3 cellular contexts compared by ENCODE assay signal in the genomic region with DNA sequence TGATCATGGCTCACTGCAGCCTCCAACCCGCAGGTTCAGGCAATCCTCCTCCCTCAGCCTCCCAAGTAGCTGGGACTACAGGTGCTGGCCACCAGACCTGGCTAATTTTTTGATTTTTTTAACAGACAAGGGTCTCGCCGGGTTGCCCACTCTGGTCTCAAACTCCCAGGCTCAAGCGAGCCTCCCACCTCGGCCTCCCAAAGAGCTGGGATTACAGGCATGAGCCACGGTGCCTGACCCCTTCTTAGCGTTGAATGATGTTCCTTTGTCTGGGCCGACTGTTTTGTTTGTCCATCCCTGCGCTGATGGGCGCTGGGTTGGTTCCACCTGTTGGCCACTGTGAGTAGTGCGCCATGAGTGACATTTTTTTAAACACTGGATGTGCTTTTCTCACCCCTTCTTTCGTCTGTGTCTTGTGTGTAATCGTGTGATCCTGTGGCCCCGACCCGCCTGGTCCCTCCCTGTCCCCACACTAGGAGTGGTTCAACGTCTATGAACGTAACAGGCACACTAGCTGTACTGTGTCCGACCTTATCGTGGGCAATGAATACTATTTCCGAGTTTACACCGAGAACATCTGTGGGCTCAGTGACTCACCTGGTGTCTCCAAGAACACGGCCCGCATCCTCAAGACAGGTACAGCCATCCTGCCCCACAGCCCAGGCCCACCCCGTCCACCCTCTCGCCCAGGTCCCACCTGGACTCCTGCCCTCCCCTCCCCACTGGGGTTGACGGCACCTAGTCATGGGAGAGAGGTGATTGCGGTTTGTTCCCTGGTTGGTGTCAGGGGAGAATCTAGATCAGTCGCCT.
TF ChIP-seq lines count a peak whose summit lies in the region.

No MANE protein-coding gene starts in this region.

TF ChIP-seq in A549, 52 proteins besides CTCF, POLR2A, EP300 and RAD21:
- TF ChIP-seq CEBPB (IDR thresholded peaks at IDR 0.05) (no peak), RFX5 (IDR thresholded peaks at IDR 0.05) (peak; percentile 53; the same call in 1 of the 2 replicates), NR3C1 (IDR thresholded peaks at IDR 0.05) (no peak), SMC3 (IDR thresholded peaks at IDR 0.05) (peak; percentile 85)
- TF ChIP-seq, protein P1, sequence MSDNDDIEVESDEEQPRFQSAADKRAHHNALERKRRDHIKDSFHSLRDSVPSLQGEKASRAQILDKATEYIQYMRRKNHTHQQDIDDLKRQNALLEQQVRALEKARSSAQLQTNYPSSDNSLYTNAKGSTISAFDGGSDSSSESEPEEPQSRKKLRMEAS (IDR thresholded peaks at IDR 0.05): peak; percentile 5; the same call in 1 of the 2 replicates

TF ChIP-seq in GM12891, 5 proteins besides CTCF, POLR2A, EP300 and RAD21:
- TF ChIP-seq POU2F2 (IDR thresholded peaks at IDR 0.05; ENCODE audit: low read depth, low read length): no peak
- no peak for TF ChIP-seq PAX5 (IDR thresholded peaks at IDR 0.05; ENCODE audit: insufficient read depth, low read length, severe bottlenecking)
- no peak for TF ChIP-seq POLR2AphosphoS5 (IDR thresholded peaks at IDR 0.05; ENCODE audit: low read depth, low read length)
- TF ChIP-seq TAF1 (IDR thresholded peaks at IDR 0.05; ENCODE audit: low read depth, low read length): no peak
- no peak for TF ChIP-seq SPI1 (IDR thresholded peaks at IDR 0.05; ENCODE audit: low read depth, low read length)

TF ChIP-seq in SK-N-SH treated with all-trans-retinoic acid at 6 μM for 48 hours, 23 proteins besides CTCF, POLR2A, EP300 and RAD21:
- TF ChIP-seq CSRNP3 (CRISPR knock-in tag; IDR thresholded peaks at IDR 0.05) (no peak), ZNF565 (CRISPR knock-in tag; conservative IDR thresholded peaks at IDR 0.05; ENCODE audit: low read depth) (no peak), CREB5 (CRISPR knock-in tag; IDR thresholded peaks at IDR 0.05; ENCODE audit: low read depth) (no peak), TOX (CRISPR knock-in tag; IDR thresholded peaks at IDR 0.05; ENCODE audit: borderline replicate concordance) (no peak), TSHZ2 (CRISPR knock-in tag; IDR thresholded peaks at IDR 0.05) (no peak), GLIS3 (CRISPR knock-in tag; IDR thresholded peaks at IDR 0.05) (no peak), POU6F1 (CRISPR knock-in tag; IDR thresholded peaks at IDR 0.05; ENCODE audit: borderline replicate concordance, low read depth) (no peak), PPARA (CRISPR knock-in tag; IDR thresholded peaks at IDR 0.05; ENCODE audit: borderline replicate concordance) (no peak), ZC3H10 (CRISPR knock-in tag; IDR thresholded peaks at IDR 0.05) (no peak), CSDC2 (CRISPR knock-in tag; IDR thresholded peaks at IDR 0.05) (no peak), ZNF8 (CRISPR knock-in tag; IDR thresholded peaks at IDR 0.05) (no peak)
- TF ChIP-seq, protein P2, sequence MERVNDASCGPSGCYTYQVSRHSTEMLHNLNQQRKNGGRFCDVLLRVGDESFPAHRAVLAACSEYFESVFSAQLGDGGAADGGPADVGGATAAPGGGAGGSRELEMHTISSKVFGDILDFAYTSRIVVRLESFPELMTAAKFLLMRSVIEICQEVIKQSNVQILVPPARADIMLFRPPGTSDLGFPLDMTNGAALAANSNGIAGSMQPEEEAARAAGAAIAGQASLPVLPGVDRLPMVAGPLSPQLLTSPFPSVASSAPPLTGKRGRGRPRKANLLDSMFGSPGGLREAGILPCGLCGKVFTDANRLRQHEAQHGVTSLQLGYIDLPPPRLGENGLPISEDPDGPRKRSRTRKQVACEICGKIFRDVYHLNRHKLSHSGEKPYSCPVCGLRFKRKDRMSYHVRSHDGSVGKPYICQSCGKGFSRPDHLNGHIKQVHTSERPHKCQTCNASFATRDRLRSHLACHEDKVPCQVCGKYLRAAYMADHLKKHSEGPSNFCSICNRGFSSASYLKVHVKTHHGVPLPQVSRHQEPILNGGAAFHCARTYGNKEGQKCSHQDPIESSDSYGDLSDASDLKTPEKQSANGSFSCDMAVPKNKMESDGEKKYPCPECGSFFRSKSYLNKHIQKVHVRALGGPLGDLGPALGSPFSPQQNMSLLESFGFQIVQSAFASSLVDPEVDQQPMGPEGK (CRISPR knock-in tag; IDR thresholded peaks at IDR 0.05; ENCODE audit: borderline replicate concordance): no peak
TF ChIP-seq in SK-N-SH treated with all-trans-retinoic acid at 6 μM for 48 hours: peak in this region for 0.
